8 cellular contexts compared by ENCODE assay signal in the genomic region with DNA sequence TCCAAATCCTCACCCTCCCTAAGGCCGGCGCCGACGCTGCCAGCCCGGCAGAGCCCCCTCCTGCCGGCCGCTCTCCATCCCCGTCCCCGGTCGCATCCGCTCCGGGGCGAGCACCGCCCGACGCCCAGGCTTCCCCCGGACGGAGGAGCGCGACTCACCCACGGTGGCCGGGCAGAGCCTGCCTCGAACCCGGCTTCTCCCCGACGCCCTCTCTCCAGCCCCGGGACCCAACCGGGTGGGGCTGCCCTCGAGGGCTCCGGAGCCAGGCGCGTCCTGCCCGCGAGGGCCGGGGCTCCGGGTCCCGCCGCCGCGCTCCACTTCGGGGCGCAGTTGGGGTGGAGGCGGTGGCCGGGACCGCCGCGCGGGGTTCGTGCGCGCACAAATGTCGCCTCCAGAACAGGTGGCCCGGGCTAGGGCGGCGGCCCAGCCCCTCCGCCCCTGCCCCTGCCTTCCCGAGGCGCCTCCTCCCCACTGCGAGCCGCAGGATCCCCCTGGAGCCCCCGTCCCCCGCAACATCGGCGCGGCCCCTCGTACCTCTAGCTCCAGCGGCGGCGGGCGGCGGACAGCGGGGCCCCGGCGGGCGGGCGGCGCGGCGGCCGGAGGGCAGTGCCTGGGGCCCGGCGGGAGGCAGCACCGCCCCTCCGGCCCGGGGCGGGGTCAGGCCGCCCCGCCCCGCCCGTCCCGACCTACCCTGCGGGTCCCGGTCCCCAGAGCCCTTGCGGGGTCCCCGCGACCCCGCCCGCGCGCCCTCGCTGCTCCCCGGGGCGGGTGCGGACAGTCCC. TPM values are rescaled to one million over a fixed set of nuclear protein-coding genes. Genes with fewer than 3 reads are reported as not detected.
DNase-seq lines count a peak whose midpoint lies in the region; ATAC-seq, FAIRE-seq and TF ChIP-seq lines count a peak whose summit lies in the region.

A gene with protein sequence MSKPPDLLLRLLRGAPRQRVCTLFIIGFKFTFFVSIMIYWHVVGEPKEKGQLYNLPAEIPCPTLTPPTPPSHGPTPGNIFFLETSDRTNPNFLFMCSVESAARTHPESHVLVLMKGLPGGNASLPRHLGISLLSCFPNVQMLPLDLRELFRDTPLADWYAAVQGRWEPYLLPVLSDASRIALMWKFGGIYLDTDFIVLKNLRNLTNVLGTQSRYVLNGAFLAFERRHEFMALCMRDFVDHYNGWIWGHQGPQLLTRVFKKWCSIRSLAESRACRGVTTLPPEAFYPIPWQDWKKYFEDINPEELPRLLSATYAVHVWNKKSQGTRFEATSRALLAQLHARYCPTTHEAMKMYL (minus strand): TSS at position 608 of the 782 bp plus-strand sequence. CDS start 26,919 bp downstream, outside the sequence.

- peak within 1 kb of the TSS in 1 of 2 experiments; percentile 17; a peak in 1 of 4 replicates for H3K9ac ChIP-seq in K562 (ENCODE audit: insufficient read depth in 1 of 2, low read depth in 2 of 2, low read length in 2 of 2)

- no peaks in the 10 kb centered on the region for H3K79me2 ChIP-seq in K562 (ENCODE audit: control insufficient read depth, insufficient read depth, low read length)

- H3K36me3 Mint-ChIP-seq in CD14-positive monocyte (peaks cover 4 to 15% of the 10 kb centered on the region in 2 donors), immature natural killer cell (peaks cover 0 to 6% (median 0%) of the 10 kb centered on the region in 3 donors)
- no peaks in the 10 kb centered on the region for H3K36me3 Mint-ChIP-seq in stimulated activated memory B cell treated with anti-CD40 and anti-IgM and Interleukin-4, amounts not matched to agents 10 μg/mL and 1 μg/mL and 100 μg/mL, for 72 hours

- in situ Hi-C loops in K562 (cut with MboI) = no loop called here

- FAIRE-seq in K562 (lab: Jason Lieb, UNC) (no peak), urothelium cell line (lab: Jason Lieb, UNC) (no peak)

- no peak within 1 kb of the TSS for H3K27ac ChIP-seq in K562 (ENCODE audit: extremely low read depth, low read depth, low read length)

- H3K27ac Mint-ChIP-seq in CD14-positive monocyte = peak within 1 kb of the TSS in 2 of 7 donors; percentile 21 to 25
- H3K27ac Mint-ChIP-seq in immature natural killer cell = no peak within 1 kb of the TSS
- H3K27ac Mint-ChIP-seq in stimulated activated memory B cell treated with anti-CD40 and anti-IgM and Interleukin-4, amounts not matched to agents 10 μg/mL and 1 μg/mL and 100 μg/mL, for 72 hours = peak within 1 kb of the TSS; percentile 64

- intact Hi-C loops in CD14-positive monocyte (cut with micrococcal nuclease) (no loop called here), K562 (cut with micrococcal nuclease) (no loop called here)

- POLR2A ChIA-PET in K562 (lab: Yijun Ruan, JAX) = no interaction called here

- WGBS in K562 (ENCODE audit: insufficient coverage, low coverage, missing lambda C conversion rate) = 2% methylated on average over 22 of the region's 104 CpGs

- no peak for TF ChIP-seq POLR2A in K562 (conservative IDR thresholded peaks at IDR 0.05)

- H3K9me3 Mint-ChIP-seq in CD14-positive monocyte (peaks cover 0 to 18% (median 8%) of the 10 kb centered on the region in 7 donors), immature natural killer cell (no peaks in the 10 kb centered on the region)
- H3K9me3 Mint-ChIP-seq in stimulated activated memory B cell treated with anti-CD40 and anti-IgM and Interleukin-4, amounts not matched to agents 10 μg/mL and 1 μg/mL and 100 μg/mL, for 72 hours = no peaks in the 10 kb centered on the region

- H3K4me1 ChIP-seq in K562 (replicated peaks in 1 of 2; ENCODE audit: control insufficient read depth in 2 of 2, insufficient read depth in 2 of 2, low read length in 2 of 2) = peaks cover 14 to 27% of the 10 kb centered on the region in 2 experiments; a peak in 4 of 5 replicates

- H3K36me3 ChIP-seq in K562 (ENCODE audit: control insufficient read depth, insufficient read depth, low read length) = no peaks in the 10 kb centered on the region

- H2AFZ ChIP-seq in K562 (ENCODE audit: low read depth, low read length) = no peak within 1 kb of the TSS

- ATAC-seq in HG03432 (IDR thresholded peaks at IDR 0.05; ENCODE audit: unreplicated experiment) (peak; percentile 28), K562 (peak; percentile 53; the same call in 2 of the 3 replicates), GM21526 (IDR thresholded peaks at IDR 0.05; ENCODE audit: low FRiP score, unreplicated experiment) (no peak)
- peak; percentile 45 for ATAC-seq in stimulated activated memory B cell treated with anti-CD40 and anti-IgM and Interleukin-4, amounts not matched to agents 10 μg/mL and 1 μg/mL and 100 μg/mL, for 72 hours

- H3K4me2 ChIP-seq in K562 (ENCODE audit: insufficient read depth, low read length) = no peak within 1 kb of the TSS; the same call in 1 of the 2 replicates

- peaks cover 57 to 79% (median 67%) of the 10 kb centered on the region in 3 donors for H3K27me3 Mint-ChIP-seq in CD14-positive monocyte (ENCODE audit: low read depth in 3 of 3)
- peaks cover 9 to 28% (median 10%) of the 10 kb centered on the region in 3 donors for H3K27me3 Mint-ChIP-seq in immature natural killer cell (ENCODE audit: low read depth in 3 of 3)
- H3K27me3 Mint-ChIP-seq in stimulated activated memory B cell treated with anti-CD40 and anti-IgM and Interleukin-4, amounts not matched to agents 10 μg/mL and 1 μg/mL and 100 μg/mL, for 72 hours = peaks cover 53% of the 10 kb centered on the region

- H3K9me1 ChIP-seq in K562 (ENCODE audit: control insufficient read depth, insufficient read depth, low read length) = peaks cover 5% of the 10 kb centered on the region

- peaks cover 15 to 27% of the 10 kb centered on the region in 2 experiments; a peak in 4 of 5 replicates for H3K27me3 ChIP-seq in K562 (ENCODE audit: control insufficient read depth in 2 of 2, insufficient read depth in 2 of 2, low read length in 2 of 2)

- no peak for TF ChIP-seq EP300 in K562 (IDR thresholded peaks at IDR 0.05; ENCODE audit: low read length)

- BruUV-seq in K562 (replicated peaks; lab: Mats Ljungman, UMichigan) = no TSS peak

- CTCF ChIA-PET in K562 (lab: Yijun Ruan, JAX; ENCODE audit: low intra/inter-chr PET ratio) = no interaction called here

- H4K20me1 ChIP-seq in K562 (replicated peaks; ENCODE audit: control insufficient read depth, insufficient read depth, low read length) = peaks cover 5% of the 10 kb centered on the region; the same call in 1 of the 2 replicates

- DNase-seq in CD14-positive monocyte (ENCODE audit: low spot score) (no peak), K562 (ENCODE audit: extremely low read depth in 1 of 4, low spot score in 3 of 4) (peak in 2 of 4 experiments; percentile 68), immature natural killer cell (no peak), urothelium cell line (ENCODE audit: low spot score) (no peak), NCI-H446 treated with DMSO at 0.1 percent for 48 hours (lab: John Stamatoyannopoulos, UW) (no peak)

- H3K4me1 Mint-ChIP-seq in CD14-positive monocyte = peaks cover 14% of the 10 kb centered on the region
- peaks cover 8 to 22% of the 10 kb centered on the region in 2 donors for H3K4me1 Mint-ChIP-seq in immature natural killer cell
- peaks cover 55% of the 10 kb centered on the region for H3K4me1 Mint-ChIP-seq in stimulated activated memory B cell treated with anti-CD40 and anti-IgM and Interleukin-4, amounts not matched to agents 10 μg/mL and 1 μg/mL and 100 μg/mL, for 72 hours

- no peak within 1 kb of the TSS for H3K4me3 ChIP-seq in K562

- no peaks in the 10 kb centered on the region for H3K9me3 ChIP-seq in K562 (replicated peaks; ENCODE audit: control insufficient read depth, insufficient read depth, low read depth, low read length)

- TF ChIP-seq RAD21 in K562 (CRISPR knock-in tag; conservative IDR thresholded peaks at IDR 0.05 in 1 of 2, IDR thresholded peaks at IDR 0.05 in 1 of 2) = no peak

- H3K4me3 Mint-ChIP-seq in CD14-positive monocyte (peak within 1 kb of the TSS; percentile 75 to 81), immature natural killer cell (peak within 1 kb of the TSS; percentile 70 to 83 (median 74))
- H3K4me3 Mint-ChIP-seq in stimulated activated memory B cell treated with anti-CD40 and anti-IgM and Interleukin-4, amounts not matched to agents 10 μg/mL and 1 μg/mL and 100 μg/mL, for 72 hours = peak within 1 kb of the TSS; percentile 77

- TF ChIP-seq CTCF in CD14-positive monocyte (IDR thresholded peaks at IDR 0.05) (no peak), K562 (IDR thresholded peaks at IDR 0.05 in 2 of 3, conservative IDR thresholded peaks at IDR 0.05 in 1 of 3; ENCODE audit: insufficient read depth in 2 of 3, low read depth in 1 of 3, low read length in 3 of 3) (no peak)

TF ChIP-seq in K562, 482 proteins besides CTCF, POLR2A, EP300 and RAD21 (continues in another document):
- no peak for TF ChIP-seq ZZZ3 (IDR thresholded peaks at IDR 0.05)

RNA-seq across cellular contexts. Expression of the gene that starts here (rescaled TPM):
- polyA plus RNA-seq in CD14-positive monocyte (not detected), K562 (2011; rRNA removed) (0.07 and 0.27 TPM in 2 replicates), K562 (2014; fragmentation: Illumina TruSeq; extraction: Trizol) (not detected in 2 replicates), K562 (2014; fragmentation: Nextera tagmentation; extraction: Ambion mirVana) (not detected), K562 (2014; rRNA removed) (not detected in 2 replicates), immature natural killer cell (1 to 10 TPM in 1 of 3 donors, under 1 TPM in 1, not detected in 1; 0.38 to 1.1 TPM)
- total RNA-seq in K562 (2011; cell fraction: chromatin; rRNA removed; ENCODE audit: low replicate concordance) = 1.2 TPM in 1 of 2 replicates, not detected in the other
- 1.0 TPM in 1 of 2 replicates, not detected in the other for total RNA-seq in K562 (2011; cell fraction: nucleolus; rRNA removed)
- total RNA-seq in K562 (2011; cell fraction: nucleoplasm; rRNA removed) = not detected in 2 replicates
- total RNA-seq in K562 (2014; rRNA removed) (not detected in 2 replicates), K562 (2014; rRNA removed; fragmentation: Illumina TruSeq; extraction: Trizol) (not detected in 2 replicates), K562 (2015; rRNA removed; fragmentation: Illumina TruSeq; extraction: Trizol) (not detected in 2 replicates), K562 (2021) (0.11 TPM in 1 of 2 replicates, not detected in the other)
- polyA plus RNA-seq in K562 (2011; cell fraction: cytosol; rRNA removed) = 0.21 and 0.58 TPM in 2 replicates
- polyA plus RNA-seq in K562 (2011; cell fraction: nucleus; rRNA removed) = 0.06 and 0.17 TPM in 2 replicates
- not detected in 2 replicates for polyA plus RNA-seq in K562 (2012)
- polyA minus RNA-seq in K562 (2011; rRNA and poly(A)+ RNA removed) = 0.09 TPM in 1 of 2 replicates, not detected in the other
- not detected in 2 replicates for polyA minus RNA-seq in K562 (2011; cell fraction: cytosol; rRNA and poly(A)+ RNA removed)
- 0.11 and 0.40 TPM in 2 replicates for polyA minus RNA-seq in K562 (2011; cell fraction: nucleus; rRNA and poly(A)+ RNA removed)
